ENCODE assay signal across 26 cellular contexts in the genomic region with DNA sequence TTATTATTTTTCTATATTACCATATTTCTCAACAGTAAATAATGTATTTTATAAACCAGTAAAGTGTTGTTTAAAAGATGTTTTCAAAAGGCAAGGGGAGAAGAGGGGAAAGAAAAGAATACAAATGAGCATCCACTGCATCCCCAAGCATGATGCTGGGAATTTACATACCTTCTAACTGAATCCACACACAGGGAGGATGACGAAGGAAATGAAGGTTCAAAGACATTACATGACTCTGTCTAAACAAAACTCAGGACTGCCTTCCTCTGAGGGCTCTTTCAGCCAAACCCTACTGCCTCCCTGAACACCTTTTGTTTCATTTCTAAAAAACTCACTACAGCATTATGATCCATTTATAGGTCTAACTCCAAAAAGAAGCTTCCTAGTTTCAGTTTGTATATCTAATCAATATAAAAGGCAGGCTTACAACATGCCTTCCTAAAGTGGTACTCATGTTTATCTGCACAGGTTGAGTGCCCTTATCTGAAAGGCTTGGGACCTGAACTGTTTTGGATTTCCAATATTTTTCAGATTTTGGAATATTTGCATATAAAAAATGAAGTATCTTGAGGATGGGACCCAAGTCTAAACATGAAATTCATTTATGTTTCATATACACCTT.
"Had no signal": no experiment of that assay in that cellular context is flagged by ENCODE, and none has a peak within 500 bp of the region (broad histone marks: within the 10 kb centered on the region; RNA-seq: fewer than 3 reads in every experiment).

No MANE protein-coding gene starts in this region.

- DNase-seq: activated CD4-positive, alpha-beta T cell treated with anti-CD3 and anti-CD28 coated beads for 48 hours; activated CD4-positive, CD25-positive, alpha-beta regulatory T cell; activated CD8-positive, alpha-beta memory T cell treated with anti-CD3 and anti-CD28 coated beads, Interleukin-2, amount 10 ng/mL, durations not matched to agents 7 days and 5 days; activated CD8-positive, alpha-beta T cell treated with anti-CD3 and anti-CD28 coated beads for 36 hours; activated effector memory CD4-positive, alpha-beta T cell treated with anti-CD3 and anti-CD28 coated beads, Interleukin-2, amount 50 U/mL, for 16 hours; activated naive CD4-positive, alpha-beta T cell treated with anti-CD3 and anti-CD28 coated beads, Interleukin-2, amount 10 ng/mL, durations not matched to agents 7 days and 5 days; activated T-cell treated with anti-CD3 and anti-CD28 coated beads for 4 hours; amygdala; cerebellar nuclear complex; cortex of kidney; endodermal cell; foreskin fibroblast; heart right ventricle; islet precursor cell; left cardiac atrium; naive thymus-derived CD4-positive, alpha-beta T cell; posterior cingulate gyrus; sigmoid colon; stimulated activated CD4-positive, alpha-beta T cell treated with anti-CD3 and anti-CD28 coated beads, Interleukin-15, amount 100 ng/mL, for 24 hours; stomach; transverse colon; uterus had no signal

- H2AFZ ChIP-seq: neural progenitor cell had no signal

- H3K4me3 Mint-ChIP-seq: activated CD8-positive, alpha-beta memory T cell treated with anti-CD3 and anti-CD28 coated beads, Interleukin-2, amount 10 ng/mL, durations not matched to agents 7 days and 5 days; activated CD8-positive, alpha-beta T cell treated with anti-CD3 and anti-CD28 coated beads for 36 hours; activated naive CD4-positive, alpha-beta T cell treated with anti-CD3 and anti-CD28 coated beads, Interleukin-2, amount 10 ng/mL, durations not matched to agents 7 days and 5 days; endodermal cell; naive thymus-derived CD4-positive, alpha-beta T cell; neural progenitor cell; stimulated activated memory B cell treated with anti-CD40 and anti-IgM and Interleukin-4, amounts not matched to agents 10 μg/mL and 1 μg/mL and 100 μg/mL, for 72 hours had no signal

- H3K27ac Mint-ChIP-seq: activated CD8-positive, alpha-beta memory T cell treated with anti-CD3 and anti-CD28 coated beads, Interleukin-2, amount 10 ng/mL, durations not matched to agents 7 days and 5 days; activated CD8-positive, alpha-beta T cell treated with anti-CD3 and anti-CD28 coated beads for 36 hours; activated naive CD4-positive, alpha-beta T cell treated with anti-CD3 and anti-CD28 coated beads, Interleukin-2, amount 10 ng/mL, durations not matched to agents 7 days and 5 days; endodermal cell; stimulated activated memory B cell treated with anti-CD40 and anti-IgM and Interleukin-4, amounts not matched to agents 10 μg/mL and 1 μg/mL and 100 μg/mL, for 72 hours had no signal

- H3K4me2 ChIP-seq: smooth muscle cell had no signal

- H3K27ac ChIP-seq: heart right ventricle, neural progenitor cell, sigmoid colon, stomach, transverse colon, uterus had no signal

- H3K36me3 ChIP-seq: uterus had no signal

- H3K27me3 ChIP-seq: heart right ventricle, neural progenitor cell, sigmoid colon, stomach, transverse colon, uterus had no signal

- H3K9me3 Mint-ChIP-seq: activated CD8-positive, alpha-beta T cell treated with anti-CD3 and anti-CD28 coated beads for 36 hours; activated naive CD4-positive, alpha-beta T cell treated with anti-CD3 and anti-CD28 coated beads, Interleukin-2, amount 10 ng/mL, durations not matched to agents 7 days and 5 days; endodermal cell; naive thymus-derived CD4-positive, alpha-beta T cell; neural progenitor cell; stimulated activated memory B cell treated with anti-CD40 and anti-IgM and Interleukin-4, amounts not matched to agents 10 μg/mL and 1 μg/mL and 100 μg/mL, for 72 hours had no signal

- H3K27me3 Mint-ChIP-seq: activated CD8-positive, alpha-beta memory T cell treated with anti-CD3 and anti-CD28 coated beads, Interleukin-2, amount 10 ng/mL, durations not matched to agents 7 days and 5 days; activated CD8-positive, alpha-beta T cell treated with anti-CD3 and anti-CD28 coated beads for 36 hours; activated naive CD4-positive, alpha-beta T cell treated with anti-CD3 and anti-CD28 coated beads, Interleukin-2, amount 10 ng/mL, durations not matched to agents 7 days and 5 days; naive thymus-derived CD4-positive, alpha-beta T cell; stimulated activated memory B cell treated with anti-CD40 and anti-IgM and Interleukin-4, amounts not matched to agents 10 μg/mL and 1 μg/mL and 100 μg/mL, for 72 hours had no signal

- ATAC-seq: activated CD8-positive, alpha-beta memory T cell treated with anti-CD3 and anti-CD28 coated beads, Interleukin-2, amount 10 ng/mL, durations not matched to agents 7 days and 5 days; activated CD8-positive, alpha-beta T cell treated with anti-CD3 and anti-CD28 coated beads for 36 hours; heart right ventricle; left cardiac atrium; naive thymus-derived CD4-positive, alpha-beta T cell; stimulated activated memory B cell treated with anti-CD40 and anti-IgM and Interleukin-4, amounts not matched to agents 10 μg/mL and 1 μg/mL and 100 μg/mL, for 72 hours had no signal

- H3K4me3 ChIP-seq: heart right ventricle, lung, neural progenitor cell, sigmoid colon, smooth muscle cell, stomach, transverse colon, uterus had no signal

- H3K4me1 ChIP-seq: transverse colon, uterus had no signal

- H3K9me3 ChIP-seq: heart right ventricle, sigmoid colon, stomach, transverse colon, uterus had no signal

- H3K9ac ChIP-seq: neural progenitor cell had no signal
